Comparison of ENCODE assay signal across 8 cellular contexts in genomic region chr9:12464910-12465512, GRCh38.
DNase-seq lines count a peak whose midpoint lies in the region; ATAC-seq and TF ChIP-seq lines count a peak whose summit lies in the region.

No MANE protein-coding gene starts in this region.

- no peak overlapping the region for H3K9ac ChIP-seq in KMS-11

- no peak overlapping the region for H3K27ac Mint-ChIP-seq in activated CD4-positive, alpha-beta T cell treated with anti-CD3 and anti-CD28 coated beads for 36 hours

- H3K4me3 Mint-ChIP-seq in activated CD4-positive, alpha-beta T cell treated with anti-CD3 and anti-CD28 coated beads for 36 hours = no peak overlapping the region

- no peaks in the 10 kb centered on the region for H3K27me3 ChIP-seq in KMS-11 (ENCODE audit: insufficient read depth, low read depth)
- no peaks in the 10 kb centered on the region for H3K27me3 ChIP-seq in aorta (ENCODE audit: control insufficient read depth in 1 of 2, insufficient read depth in 2 of 2, low read length in 1 of 2)

- H3K79me2 ChIP-seq in KMS-11 (ENCODE audit: insufficient read depth, low read depth) = no peaks in the 10 kb centered on the region

- H3K36me3 ChIP-seq in KMS-11 (ENCODE audit: insufficient read depth) (no peaks in the 10 kb centered on the region), aorta (ENCODE audit: control insufficient read depth in 1 of 2, insufficient read depth in 2 of 2, low read length in 1 of 2) (no peaks in the 10 kb centered on the region)

- no peak overlapping the region for H3K4me3 ChIP-seq in KMS-11 (IDR thresholded peaks at IDR 0.05; ENCODE audit: insufficient read depth, low read depth, low read length)
- H3K4me3 ChIP-seq in aorta (ENCODE audit: low read length in 2 of 2) = no peak overlapping the region

- H3K27ac ChIP-seq in KMS-11 (no peak overlapping the region), aorta (ENCODE audit: low read depth in 1 of 2, low read length in 2 of 2) (no peak overlapping the region)

- DNase-seq in D341Med (ENCODE audit: low spot score) (peak; percentile 28), SKM-1 treated with dmso at 0.1 percent for 144 hours (lab: John Stamatoyannopoulos, UW; ENCODE audit: unreplicated experiment) (peak; percentile 33), inferior parietal cortex (ENCODE audit: extremely low spot score) (peak; percentile 57), NCI-H2029 treated with DMSO at 0.1 percent for 48 hours (lab: John Stamatoyannopoulos, UW) (no peak), aorta (no peak)
- no peak for DNase-seq in activated CD4-positive, alpha-beta T cell treated with anti-CD3 and anti-CD28 coated beads for 36 hours
- no peak for DNase-seq in activated naive CD4-positive, alpha-beta T cell treated with Interleukin-2 at 50 U/mL for 16 hours

- intact Hi-C loops in aorta (cut with DNase I) = no loop called here
- intact Hi-C loops in activated CD4-positive, alpha-beta T cell treated with anti-CD3 and anti-CD28 coated beads for 36 hours (cut with DNase I, micrococcal nuclease) = no loop called here

- no peaks in the 10 kb centered on the region for H3K36me3 Mint-ChIP-seq in activated CD4-positive, alpha-beta T cell treated with anti-CD3 and anti-CD28 coated beads for 36 hours (ENCODE audit: low read depth)

- no peak for ATAC-seq in aorta (ENCODE audit: low FRiP score)
- ATAC-seq in activated CD4-positive, alpha-beta T cell treated with anti-CD3 and anti-CD28 coated beads for 36 hours = no peak

- no peak overlapping the region for H2AFZ ChIP-seq in KMS-11 (ENCODE audit: low read depth)

- H4K20me1 ChIP-seq in KMS-11 (ENCODE audit: insufficient read depth) = no peaks in the 10 kb centered on the region

- CTCF ChIA-PET in activated CD4-positive, alpha-beta T cell treated with anti-CD3 and anti-CD28 coated beads for 36 hours (lab: Charles Lee) = no interaction called here

- H3K27me3 Mint-ChIP-seq in activated CD4-positive, alpha-beta T cell treated with anti-CD3 and anti-CD28 coated beads for 36 hours = no peaks in the 10 kb centered on the region

- peaks cover 2% of the 10 kb centered on the region for H3K9me3 ChIP-seq in aorta (ENCODE audit: control insufficient read depth, low read length)

- peaks cover 12% of the 10 kb centered on the region for H3K9me3 Mint-ChIP-seq in activated CD4-positive, alpha-beta T cell treated with anti-CD3 and anti-CD28 coated beads for 36 hours (ENCODE audit: low read depth)

- no peak overlapping the region for H3K4me2 ChIP-seq in KMS-11

- WGBS in aorta, 2 donors = 1 to 2% methylated on average over 2 of the region's 2 CpGs

- H3K4me1 ChIP-seq in KMS-11 (ENCODE audit: low read depth, poor library complexity, severe bottlenecking) (no peaks in the 10 kb centered on the region), aorta (ENCODE audit: control insufficient read depth in 1 of 2, insufficient read depth in 2 of 2, low read length in 2 of 2) (no peaks in the 10 kb centered on the region)

- TF ChIP-seq CTCF in KMS-11 (conservative IDR thresholded peaks at IDR 0.05; ENCODE audit: low read depth, low read length) = peak; percentile 73

- POLR2A ChIA-PET in activated CD4-positive, alpha-beta T cell treated with anti-CD3 and anti-CD28 coated beads for 36 hours (lab: Charles Lee) = no interaction called here

- H3K4me1 Mint-ChIP-seq in activated CD4-positive, alpha-beta T cell treated with anti-CD3 and anti-CD28 coated beads for 36 hours = no peaks in the 10 kb centered on the region

Comparison
In these comparisons a context has a peak if more than half of its experiments do, and no peak if none do; other contexts are left out.
1. DNase-seq: peak in D341Med (single experiment), SKM-1 treated with dmso at 0.1 percent for 144 hours (single experiment) and inferior parietal cortex (single experiment); none in NCI-H2029 treated with DMSO at 0.1 percent for 48 hours (single experiment), aorta (0 of 2), activated CD4-positive, alpha-beta T cell treated with anti-CD3 and anti-CD28 coated beads for 36 hours (single experiment) and activated naive CD4-positive, alpha-beta T cell treated with Interleukin-2 at 50 U/mL for 16 hours (single experiment).